8 cellular contexts compared by ENCODE assay signal in the genomic region with DNA sequence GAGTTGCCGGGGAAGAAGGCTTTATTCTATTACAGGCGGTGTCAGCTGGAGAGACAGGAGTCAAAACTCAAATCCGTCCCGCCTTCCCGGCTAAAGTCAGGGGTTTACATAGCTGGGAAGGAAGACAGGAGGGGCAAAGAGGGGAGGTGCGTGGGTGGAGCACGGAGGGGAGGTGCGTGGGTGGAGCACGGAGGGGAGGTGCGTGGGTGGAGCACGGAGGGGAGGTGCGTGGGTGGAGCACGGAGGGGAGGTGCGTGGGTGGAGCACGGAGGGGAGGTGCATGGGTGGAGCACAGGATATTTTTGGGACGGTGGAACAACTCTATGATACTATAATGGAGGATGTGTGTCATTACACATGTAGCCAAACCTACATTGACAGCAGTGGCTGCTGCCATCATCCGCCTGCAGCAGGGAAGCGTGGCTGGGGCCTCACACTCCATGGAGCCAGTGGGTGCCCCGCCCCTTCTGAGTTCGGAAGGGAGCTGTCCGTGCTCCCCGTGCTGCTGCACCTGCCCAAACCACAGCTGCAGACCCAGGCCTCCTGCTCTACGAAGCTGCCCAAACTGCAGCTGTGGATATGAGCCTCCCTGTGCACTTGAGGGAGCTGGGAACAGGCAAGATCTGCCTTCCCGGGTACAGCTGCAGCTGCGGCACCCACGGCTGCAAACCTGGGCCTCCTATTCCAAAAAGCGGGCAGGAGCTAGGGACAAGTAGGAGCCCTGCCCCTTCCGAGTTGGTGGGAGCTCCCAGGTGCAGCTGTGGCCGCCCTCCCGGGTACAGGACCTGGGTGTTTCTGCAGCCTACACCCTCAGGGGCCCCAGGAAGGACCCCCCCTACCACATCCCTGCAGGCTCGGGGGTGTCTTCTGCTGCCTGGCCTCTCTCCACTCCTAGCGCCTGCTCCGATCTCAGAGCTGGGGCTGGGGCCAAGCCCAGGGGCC.
DNase-seq lines count a peak whose midpoint lies in the region; ATAC-seq, FAIRE-seq and TF ChIP-seq lines count a peak whose summit lies in the region.
"Had no signal": no experiment of that assay in that cellular context is flagged by ENCODE, and none has a peak within 500 bp of the region (broad histone marks: within the 10 kb centered on the region; RNA-seq: fewer than 3 reads in every experiment).

No MANE protein-coding gene starts in this region.

- peak; percentile 56 for ATAC-seq in GM19438 (IDR thresholded peaks at IDR 0.05; ENCODE audit: low read depth, unreplicated experiment)
- no peak for ATAC-seq in HG03045 (IDR thresholded peaks at IDR 0.05; ENCODE audit: unreplicated experiment)

- 51 to 72% (median 63%) methylated on average over 29 to 33 of the region's 33 CpGs for WGBS in small intestine, 3 donors
- 53 to 55% methylated on average over 15 to 21 of the region's 33 CpGs for WGBS in esophagus squamous epithelium, 2 donors

- FAIRE-seq in small intestine (lab: Jason Lieb, UNC): no peak

- H3K36me3 ChIP-seq in small intestine (ENCODE audit: control insufficient read depth in 2 of 2, insufficient read depth in 2 of 2, low read length in 2 of 2): no peaks in the 10 kb centered on the region
- H3K36me3 ChIP-seq in esophagus squamous epithelium: no peaks in the 10 kb centered on the region

- H3K9me3 ChIP-seq in small intestine (ENCODE audit: control insufficient read depth, low read depth): no peaks in the 10 kb centered on the region
- peaks cover 0 to 2% (median 2%) of the 10 kb centered on the region in 3 donors for H3K9me3 ChIP-seq in esophagus squamous epithelium

- no peak for TF ChIP-seq POLR2A in esophagus squamous epithelium (IDR thresholded peaks at IDR 0.05)

- TF ChIP-seq CTCF in esophagus squamous epithelium (IDR thresholded peaks at IDR 0.05): no peak

- intact Hi-C loops in esophagus squamous epithelium (cut with DNase I): loop anchor here (5.0 kb wide), 1 partner anchor 283 kb away; no protein-coding TSS in a partner anchor

- no peak overlapping the region for H3K27ac ChIP-seq in small intestine (ENCODE audit: low read depth in 1 of 2, low read length in 1 of 2)
- no peak overlapping the region for H3K27ac ChIP-seq in esophagus squamous epithelium

- H3K4me3 ChIP-seq in small intestine (ENCODE audit: low read depth in 1 of 2, low read length in 2 of 2): no peak overlapping the region
- no peak overlapping the region for H3K4me3 ChIP-seq in esophagus squamous epithelium

- no peaks in the 10 kb centered on the region for H3K4me1 ChIP-seq in small intestine (ENCODE audit: control insufficient read depth in 2 of 2, insufficient read depth in 1 of 2, low read depth in 1 of 2, low read length in 1 of 2)
- H3K4me1 ChIP-seq in esophagus squamous epithelium: peaks cover 9 to 27% (median 13%) of the 10 kb centered on the region in 3 donors

- DNase-seq in NCI-H146 treated with DMSO at 0.1 percent for 48 hours (lab: John Stamatoyannopoulos, UW; ENCODE audit: unreplicated experiment) (peak; percentile 41), small intestine (peak; percentile 16), mucosa of gallbladder (ENCODE audit: low spot score) (no peak), esophagus squamous epithelium (lab: John Stamatoyannopoulos, UW) (no peak)
- peak; percentile 54 for DNase-seq in activated T-cell treated with anti-CD3 and anti-CD28 coated beads, Interleukin-2, amount 50 U/mL, for 1 hour
- DNase-seq: right cardiac atrium had no signal

- H3K27me3 ChIP-seq in small intestine (ENCODE audit: control insufficient read depth in 2 of 2, insufficient read depth in 2 of 2, low read length in 2 of 2) (no peaks in the 10 kb centered on the region), esophagus squamous epithelium (no peaks in the 10 kb centered on the region)

Comparison
In these comparisons a context has a peak if more than half of its experiments do, and no peak if none do; other contexts are left out.
1. DNase-seq: peak in NCI-H146 treated with DMSO at 0.1 percent for 48 hours (single experiment), activated T-cell treated with anti-CD3 and anti-CD28 coated beads, Interleukin-2, amount 50 U/mL, for 1 hour (single experiment) and small intestine (single experiment); none in mucosa of gallbladder (single experiment) and esophagus squamous epithelium (single experiment).